ENCODE assay signal across 1 cellular context in genomic region chr5:170747851-170748250, GRCh38.
TF ChIP-seq lines count a peak whose summit lies in the region.

No MANE protein-coding gene starts in this region.

TF ChIP-seq in GM23338, 12 proteins besides CTCF, POLR2A, EP300 and RAD21 (continued from another document):
- no peak for TF ChIP-seq ZNF462 (CRISPR knock-in tag; IDR thresholded peaks at IDR 0.05)
- TF ChIP-seq JUNB (IDR thresholded peaks at IDR 0.05; ENCODE audit: unreplicated experiment): no peak
- TF ChIP-seq NANOG (IDR thresholded peaks at IDR 0.05; ENCODE audit: borderline replicate concordance): no peak
- TF ChIP-seq POLR2AphosphoS5 (IDR thresholded peaks at IDR 0.05; ENCODE audit: low read depth): no peak
- no peak for TF ChIP-seq ZNF331 (CRISPR knock-in tag; IDR thresholded peaks at IDR 0.05; ENCODE audit: low read depth)
- no peak for TF ChIP-seq CREB1 (CRISPR knock-in tag; IDR thresholded peaks at IDR 0.05; ENCODE audit: low read depth)
- no peak for TF ChIP-seq EZH2phosphoT487 (IDR thresholded peaks at IDR 0.05; ENCODE audit: unreplicated experiment)
- no peak for TF ChIP-seq EZH2 (IDR thresholded peaks at IDR 0.05; ENCODE audit: low read depth, unreplicated experiment)
